Comparison of ENCODE assay signal across 8 cellular contexts in the genomic region with DNA sequence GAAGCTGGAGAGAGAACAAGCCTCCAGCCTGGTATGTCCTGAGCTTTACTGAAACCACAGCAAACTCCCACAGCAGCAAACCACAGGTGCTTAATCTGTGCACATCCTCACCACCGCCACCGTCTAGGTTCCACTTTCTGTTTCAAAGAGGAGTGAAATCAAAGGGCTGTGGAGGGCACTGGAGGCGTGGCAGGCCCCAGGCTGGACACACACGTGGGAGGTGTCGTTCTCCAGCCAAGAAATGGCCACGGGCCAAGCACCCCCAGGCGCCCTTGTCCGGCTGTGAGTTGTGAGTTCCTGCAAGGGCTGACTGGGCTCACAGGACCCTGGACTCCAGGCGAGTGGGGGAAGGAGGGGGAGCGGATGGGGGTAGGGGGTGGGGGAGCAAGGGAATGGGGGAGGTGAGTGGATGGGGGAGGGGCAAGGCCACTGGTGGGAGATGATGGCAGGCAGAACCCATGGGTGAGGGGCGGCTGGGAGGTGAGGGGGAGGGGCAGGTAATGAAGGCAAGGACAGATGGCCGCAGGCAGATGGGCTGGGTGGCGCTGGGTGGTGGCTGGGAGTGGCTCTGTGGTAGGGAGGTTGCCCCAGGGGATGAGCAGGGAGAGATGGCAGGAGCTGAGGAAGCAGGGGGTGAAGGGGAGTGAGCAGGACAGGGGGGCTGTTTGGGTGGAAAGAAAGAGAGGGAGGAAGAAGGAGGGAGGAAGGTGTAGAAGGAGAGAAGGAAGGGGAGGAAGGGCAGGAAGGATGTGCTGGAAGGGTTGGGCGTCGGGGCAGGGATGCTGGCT.
DNase-seq lines count a peak whose midpoint lies in the region; ATAC-seq and TF ChIP-seq lines count a peak whose summit lies in the region.

No MANE protein-coding gene starts in this region.

- TF ChIP-seq POLR2A in breast epithelium (IDR thresholded peaks at IDR 0.05) = no peak

- ATAC-seq in GM18909 (IDR thresholded peaks at IDR 0.05; ENCODE audit: poor library complexity, unreplicated experiment) = peak; percentile 65
- peak; percentile 59 for ATAC-seq in HG03039 (IDR thresholded peaks at IDR 0.05; ENCODE audit: unreplicated experiment)
- peak; percentile 65 for ATAC-seq in mucosa of descending colon

- no peaks in the 10 kb centered on the region for H3K36me3 ChIP-seq in breast epithelium
- no peaks in the 10 kb centered on the region for H3K36me3 ChIP-seq in mucosa of descending colon (ENCODE audit: low read depth)

- H3K27me3 ChIP-seq in breast epithelium = no peaks in the 10 kb centered on the region

- no peaks in the 10 kb centered on the region for H3K9me3 ChIP-seq in breast epithelium
- H3K9me3 ChIP-seq in mucosa of descending colon = no peaks in the 10 kb centered on the region

- intact Hi-C loops in breast epithelium (cut with DNase I; ENCODE audit: low total_unique reads) = loop anchor here (1.0 kb wide), 1 partner anchor 114 kb away; no protein-coding TSS in a partner anchor
- intact Hi-C loops in mucosa of descending colon (cut with DNase I, micrococcal nuclease) = no loop called here

- peak overlapping the region; percentile 54 to 80 for H3K27ac ChIP-seq in breast epithelium

- H3K4me3 ChIP-seq in breast epithelium (peak overlapping the region in 1 of 3 donors; percentile 18), mucosa of descending colon (no peak overlapping the region)

- TF ChIP-seq CTCF in breast epithelium (IDR thresholded peaks at IDR 0.05) (no peak), mucosa of descending colon (IDR thresholded peaks at IDR 0.05) (no peak)

- peaks cover 0 to 19% of the 10 kb centered on the region in 2 donors for H3K4me1 ChIP-seq in breast epithelium
- peaks cover 8% of the 10 kb centered on the region for H3K4me1 ChIP-seq in mucosa of descending colon (ENCODE audit: low read depth)

- DNase-seq in AG20443 (ENCODE audit: low spot score) = peak; percentile 47
- DNase-seq in OCI-M1 (lab: John Stamatoyannopoulos, UW) = peak; percentile 98
- DNase-seq in breast epithelium (ENCODE audit: low spot score in 2 of 2) = peak; percentile 71 to 72
- peak; percentile 44 to 75 (median 66) for DNase-seq in mucosa of descending colon
- no peak for DNase-seq in UCSD-AML1 (lab: John Stamatoyannopoulos, UW; ENCODE audit: unreplicated experiment)
- no peak for DNase-seq in NCI-H748 (lab: John Stamatoyannopoulos, UW; ENCODE audit: unreplicated experiment)

Comparison
In these comparisons a context has a peak if more than half of its experiments do, and no peak if none do; other contexts are left out.
1. DNase-seq: peak in AG20443 (single experiment), OCI-M1 (single experiment), breast epithelium (2 of 2) and mucosa of descending colon (3 of 3); none in UCSD-AML1 (single experiment) and NCI-H748 (single experiment).
2. Peak in every context shown above with its lines, with median percentiles within 50 percentile points of each other: ATAC-seq.